In genomic region chr19:16584825-16585801, GRCh38 we compare ENCODE assay signal across 9 cellular contexts. TPM values are rescaled to one million over a fixed set of nuclear protein-coding genes. Genes with fewer than 3 reads are reported as not detected.
DNase-seq lines count a peak whose midpoint lies in the region; ATAC-seq, FAIRE-seq and TF ChIP-seq lines count a peak whose summit lies in the region.
"Had no signal": no experiment of that assay in that cellular context is flagged by ENCODE, and none has a peak within 500 bp of the region (broad histone marks: within the 10 kb centered on the region; RNA-seq: fewer than 3 reads in every experiment).

No MANE protein-coding gene starts in this region.

- H3K4me2 ChIP-seq in A549: peak overlapping the region; percentile 50

- peak overlapping the region; percentile 77 for H3K4me3 Mint-ChIP-seq in activated T-helper 2 cell treated with anti-CD3 and anti-CD28 coated beads, Interferon-gamma antibody, Interleukin-2, Interleukin-4, amounts not matched to agents 10 μg/mL and 5 μg/mL and 100 μg/mL, durations not matched to agents 14 hours and 24 hours and 36 hours (ENCODE audit: low read depth)

- no peaks in the 10 kb centered on the region for H3K9me3 Mint-ChIP-seq in activated T-helper 2 cell treated with anti-CD3 and anti-CD28 coated beads, Interferon-gamma antibody, Interleukin-2, Interleukin-4, amounts not matched to agents 10 μg/mL and 5 μg/mL and 100 μg/mL, durations not matched to agents 14 hours and 24 hours and 36 hours

- FAIRE-seq in A549 (lab: Jason Lieb, UNC): no peak

- peaks cover 71% of the 10 kb centered on the region for H3K4me1 Mint-ChIP-seq in activated T-helper 2 cell treated with anti-CD3 and anti-CD28 coated beads, Interferon-gamma antibody, Interleukin-2, Interleukin-4, amounts not matched to agents 10 μg/mL and 5 μg/mL and 100 μg/mL, durations not matched to agents 14 hours and 24 hours and 36 hours (ENCODE audit: low read depth)

- H3K4me1 ChIP-seq in A549 (peaks cover 39% of the 10 kb centered on the region), mesodermal cell (ENCODE audit: control insufficient read depth, insufficient read depth, low read length, poor library complexity, severe bottlenecking) (peaks cover 63% of the 10 kb centered on the region)

- 86% methylated on average over 7 of the region's 15 CpGs for WGBS in A549 (ENCODE audit: missing lambda C conversion rate)
- WGBS in mesodermal cell (ENCODE audit: insufficient coverage in 2 of 2), 2 experiments: 85 to 86% methylated on average over 8 to 14 of the region's 15 CpGs

- no peak for TF ChIP-seq RAD21 in A549 (conservative IDR thresholded peaks at IDR 0.05 in 1 of 2, IDR thresholded peaks at IDR 0.05 in 1 of 2)

- peak overlapping the region; percentile 90 for H3K27ac Mint-ChIP-seq in activated T-helper 2 cell treated with anti-CD3 and anti-CD28 coated beads, Interferon-gamma antibody, Interleukin-2, Interleukin-4, amounts not matched to agents 10 μg/mL and 5 μg/mL and 100 μg/mL, durations not matched to agents 14 hours and 24 hours and 36 hours

- no peak for TF ChIP-seq CTCF in A549 (IDR thresholded peaks at IDR 0.05)

- intact Hi-C loops in activated T-helper 2 cell treated with anti-CD3 and anti-CD28 coated beads, Interferon-gamma antibody, Interleukin-2, Interleukin-4, amounts not matched to agents 10 μg/mL and 5 μg/mL and 100 μg/mL, durations not matched to agents 14 hours and 24 hours and 36 hours (cut with micrococcal nuclease): loop anchor here (1.0 kb wide), 4 partner anchors 9 to 89 kb away; partner anchors contain the start of genes C19orf44, CALR3, CHERP and MED26

- POLR2A ChIA-PET in A549 (lab: Yijun Ruan, JAX): no interaction called here

- no peak for DNase-seq in A549 (ENCODE audit: low read depth in 1 of 2, low spot score in 1 of 2)
- DNase-seq in activated T-helper 2 cell treated with anti-CD3 and anti-CD28 coated beads, Interferon-gamma antibody, Interleukin-2, Interleukin-4, amounts not matched to agents 10 μg/mL and 5 μg/mL and 100 μg/mL, durations not matched to agents 14 hours and 24 hours and 36 hours (ENCODE audit: low spot score): no peak
- DNase-seq in activated gamma-delta T cell (lab: John Stamatoyannopoulos, UW): no peak
- no peak for DNase-seq in amygdala (lab: John Stamatoyannopoulos, UW)
- no peak for DNase-seq in NCI-H226
- DNase-seq in GM19240 (ENCODE audit: insufficient read length, low spot score): no peak
- DNase-seq: T1000 had no signal

- ATAC-seq in A549 (peak in 1 of 2 experiments; percentile 12; a peak in 2 of 6 replicates), HG02642 (IDR thresholded peaks at IDR 0.05; ENCODE audit: poor library complexity, unreplicated experiment) (peak; percentile 0)

- TF ChIP-seq EP300 in A549 (IDR thresholded peaks at IDR 0.05): no peak

- peaks cover 11% of the 10 kb centered on the region for H3K36me3 Mint-ChIP-seq in activated T-helper 2 cell treated with anti-CD3 and anti-CD28 coated beads, Interferon-gamma antibody, Interleukin-2, Interleukin-4, amounts not matched to agents 10 μg/mL and 5 μg/mL and 100 μg/mL, durations not matched to agents 14 hours and 24 hours and 36 hours (ENCODE audit: low read depth)

- H3K27ac ChIP-seq in A549 (peak overlapping the region in 1 of 2 experiments; percentile 64; a peak in 2 of 6 replicates), mesodermal cell (ENCODE audit: low read depth, low read length, severe bottlenecking) (peak overlapping the region; percentile 66)

- H3K4me3 ChIP-seq in A549 (no peak overlapping the region), mesodermal cell (ENCODE audit: extremely low read depth, insufficient read depth, low read length, poor library complexity, severe bottlenecking) (no peak overlapping the region)

- H3K36me3 ChIP-seq in mesodermal cell (ENCODE audit: control insufficient read depth, insufficient read depth, low read length): no peaks in the 10 kb centered on the region

- no peaks in the 10 kb centered on the region for H3K9me3 ChIP-seq in A549
- H3K9me3 ChIP-seq in mesodermal cell (ENCODE audit: control insufficient read depth, low read length): no peaks in the 10 kb centered on the region

- no peak for TF ChIP-seq POLR2A in A549 (IDR thresholded peaks at IDR 0.05; ENCODE audit: low read length)

- CTCF ChIA-PET in A549 (lab: Yijun Ruan, JAX): no interaction called here

- H3K27me3 Mint-ChIP-seq in activated T-helper 2 cell treated with anti-CD3 and anti-CD28 coated beads, Interferon-gamma antibody, Interleukin-2, Interleukin-4, amounts not matched to agents 10 μg/mL and 5 μg/mL and 100 μg/mL, durations not matched to agents 14 hours and 24 hours and 36 hours (ENCODE audit: low read depth): no peaks in the 10 kb centered on the region

TF ChIP-seq in A549, 52 proteins besides CTCF, POLR2A, EP300 and RAD21 (continues in another document):
- TF ChIP-seq HES2 (IDR thresholded peaks at IDR 0.05) (no peak), NFE2L2 (conservative IDR thresholded peaks at IDR 0.05; ENCODE audit: low read length) (no peak), REST (IDR thresholded peaks at IDR 0.05) (no peak), FOXS1 (CRISPR knock-in tag; IDR thresholded peaks at IDR 0.05) (no peak), ZFP36 (IDR thresholded peaks at IDR 0.05; ENCODE audit: borderline replicate concordance, partially characterized antibody) (no peak), EHF (CRISPR knock-in tag; IDR thresholded peaks at IDR 0.05) (no peak), JUN (IDR thresholded peaks at IDR 0.05) (no peak), MAZ (IDR thresholded peaks at IDR 0.05; ENCODE audit: borderline replicate concordance, low read depth, low read length) (no peak), CBX8 (IDR thresholded peaks at IDR 0.05) (no peak), HEYL (CRISPR knock-in tag; IDR thresholded peaks at IDR 0.05) (no peak), PHF8 (IDR thresholded peaks at IDR 0.05; ENCODE audit: borderline replicate concordance, low read depth) (no peak)

RNA-seq across cellular contexts. Expression of gene SLC35E1, which starts 12.9 kb away (rescaled TPM):
- polyA plus RNA-seq in A549 (2011; rRNA removed) (25.1 and 30.8 TPM in 2 replicates), A549 (2017; fragmentation: RNase III; extraction: RNeasy Plus Mini Kit Qiagen cat#74134 plus additional on column Dnase treatment) (15.7 to 17.2 TPM (median 16.7 TPM) in 3 replicates)
- 18.9 and 22.7 TPM in 2 replicates for polyA plus RNA-seq in A549 (2012; cell fraction: cytosol; rRNA removed)
- 42.3 and 49.5 TPM in 2 replicates for polyA plus RNA-seq in A549 (2012; cell fraction: nucleus; rRNA removed)
- 55.1 and 63.0 TPM in 2 replicates for polyA minus RNA-seq in A549 (2011; rRNA and poly(A)+ RNA removed)
- total RNA-seq in activated T-helper 2 cell treated with anti-CD3 and anti-CD28 coated beads, Interferon-gamma antibody, Interleukin-2, Interleukin-4, amounts not matched to agents 10 μg/mL and 5 μg/mL and 100 μg/mL, durations not matched to agents 14 hours and 24 hours and 36 hours: 55.3 and 56.0 TPM in 2 replicates
- polyA plus RNA-seq in mesodermal cell (2013, experiment 1 of 2): 29.1 TPM
- polyA plus RNA-seq in mesodermal cell (2013, experiment 2 of 2): 28.8 TPM

RNA-seq across cellular contexts. Expression of gene CHERP, which starts 42.9 kb away (rescaled TPM):
- polyA plus RNA-seq in A549 (2011; rRNA removed): 4.4 and 6.5 TPM in 2 replicates
- polyA plus RNA-seq in A549 (2012; cell fraction: cytosol; rRNA removed): 12.2 and 14.8 TPM in 2 replicates
- polyA plus RNA-seq in A549 (2012; cell fraction: nucleus; rRNA removed): 41.8 and 42.3 TPM in 2 replicates
- 23.6 to 24.6 TPM (median 24.4 TPM) in 3 replicates for polyA plus RNA-seq in A549 (2017; fragmentation: RNase III; extraction: RNeasy Plus Mini Kit Qiagen cat#74134 plus additional on column Dnase treatment)
- 4.8 and 9.0 TPM in 2 replicates for polyA minus RNA-seq in A549 (2011; rRNA and poly(A)+ RNA removed)
- total RNA-seq in activated T-helper 2 cell treated with anti-CD3 and anti-CD28 coated beads, Interferon-gamma antibody, Interleukin-2, Interleukin-4, amounts not matched to agents 10 μg/mL and 5 μg/mL and 100 μg/mL, durations not matched to agents 14 hours and 24 hours and 36 hours: 79.1 and 82.3 TPM in 2 replicates
- 47.7 TPM for polyA plus RNA-seq in mesodermal cell (2013, experiment 1 of 2)
- 36.3 TPM for polyA plus RNA-seq in mesodermal cell (2013, experiment 2 of 2)

RNA-seq across cellular contexts. Expression of gene MED26, which starts 42.9 kb away (rescaled TPM):
- polyA plus RNA-seq in A549 (2011; rRNA removed): 2.2 and 2.4 TPM in 2 replicates
- polyA plus RNA-seq in A549 (2012; cell fraction: cytosol; rRNA removed): 2.3 and 3.7 TPM in 2 replicates
- polyA plus RNA-seq in A549 (2012; cell fraction: nucleus; rRNA removed): 4.8 and 6.5 TPM in 2 replicates
- 3.6 to 4.0 TPM (median 3.8 TPM) in 3 replicates for polyA plus RNA-seq in A549 (2017; fragmentation: RNase III; extraction: RNeasy Plus Mini Kit Qiagen cat#74134 plus additional on column Dnase treatment)
- 6.2 and 10.9 TPM in 2 replicates for polyA minus RNA-seq in A549 (2011; rRNA and poly(A)+ RNA removed)
- 13.4 and 15.8 TPM in 2 replicates for total RNA-seq in activated T-helper 2 cell treated with anti-CD3 and anti-CD28 coated beads, Interferon-gamma antibody, Interleukin-2, Interleukin-4, amounts not matched to agents 10 μg/mL and 5 μg/mL and 100 μg/mL, durations not matched to agents 14 hours and 24 hours and 36 hours
- 6.6 TPM for polyA plus RNA-seq in mesodermal cell (2013, experiment 1 of 2)
- 5.6 TPM for polyA plus RNA-seq in mesodermal cell (2013, experiment 2 of 2)
